Comparison of ENCODE assay signal across 9 cellular contexts in genomic region chr12:53071591-53072551, GRCh38. TPM values are rescaled to one million over a fixed set of nuclear protein-coding genes. Genes with fewer than 3 reads are reported as not detected.
DNase-seq lines count a peak whose midpoint lies in the region; ATAC-seq and TF ChIP-seq lines count a peak whose summit lies in the region.
"Had no signal": no experiment of that assay in that cellular context is flagged by ENCODE, and none has a peak within 500 bp of the region (broad histone marks: within the 10 kb centered on the region; RNA-seq: fewer than 3 reads in every experiment).

No MANE protein-coding gene starts in this region.

- no peak for ATAC-seq in HG03045 (IDR thresholded peaks at IDR 0.05; ENCODE audit: unreplicated experiment)

- H3K9me3 ChIP-seq in colonic mucosa: no peaks in the 10 kb centered on the region
- no peaks in the 10 kb centered on the region for H3K9me3 ChIP-seq in tibial artery

- peak overlapping the region; percentile 52 for H3K27ac ChIP-seq in colonic mucosa
- peak overlapping the region; percentile 93 to 99 for H3K27ac ChIP-seq in tibial artery

- TF ChIP-seq CTCF in colonic mucosa (IDR thresholded peaks at IDR 0.05) (no peak), tibial artery (IDR thresholded peaks at IDR 0.05) (no peak)

- H3K4me1 ChIP-seq in colonic mucosa (no peaks in the 10 kb centered on the region), tibial artery (peaks cover 15 to 93% (median 67%) of the 10 kb centered on the region in 4 donors)

- H3K27me3 ChIP-seq in colonic mucosa (no peaks in the 10 kb centered on the region), tibial artery (no peaks in the 10 kb centered on the region)

- H3K36me3 ChIP-seq in colonic mucosa: peaks cover 9% of the 10 kb centered on the region
- peaks cover 27 to 81% (median 39%) of the 10 kb centered on the region in 3 donors for H3K36me3 ChIP-seq in tibial artery

- no peak overlapping the region for H3K9ac ChIP-seq in colonic mucosa (ENCODE audit: low read depth in 2 of 2, low read length in 2 of 2)

- intact Hi-C loops in colonic mucosa (cut with DNase I) (no loop called here), tibial artery (cut with DNase I; ENCODE audit: low total_unique reads) (no loop called here)

- peak; percentile 12 for DNase-seq in NCI-H2029 (lab: John Stamatoyannopoulos, UW)
- no peak for DNase-seq in NCI-H2029 treated with DMSO at 0.1 percent for 48 hours (lab: John Stamatoyannopoulos, UW)
- DNase-seq in colonic mucosa: no peak
- DNase-seq in lung microvascular endothelial cell (ENCODE audit: low read depth in 2 of 2): peak; percentile 39 to 47
- DNase-seq in tibial artery: peak; percentile 89 to 91
- DNase-seq in DMS153 (lab: John Stamatoyannopoulos, UW): no peak
- no peak for DNase-seq in HuH-7.5 (ENCODE audit: low spot score)

- H3K4me3 ChIP-seq in colonic mucosa (no peak overlapping the region), tibial artery (peak overlapping the region in 1 of 2 donors; percentile 20)

RNA-seq across cellular contexts. Expression of gene SPRYD3, which starts 7.3 kb away (rescaled TPM):
- total RNA-seq in colonic mucosa (10 to 100 TPM; 32.5 to 35.0 TPM), lung microvascular endothelial cell (8.9 and 12.9 TPM in 2 replicates)

RNA-seq across cellular contexts. Expression of gene TNS2, which starts 22.0 kb away (rescaled TPM):
- total RNA-seq in colonic mucosa: 10 to 100 TPM; 26.0 to 27.1 TPM
- 15.9 and 18.3 TPM in 2 replicates for total RNA-seq in lung microvascular endothelial cell

RNA-seq across cellular contexts. Expression of gene IGFBP6, which starts 25.6 kb away (rescaled TPM):
- total RNA-seq in colonic mucosa: 10 to 100 TPM in 1 of 2 donors, 1 to 10 TPM in 1; 7.2 to 14.6 TPM
- total RNA-seq in lung microvascular endothelial cell: 2.2 and 16.6 TPM in 2 replicates
- total RNA-seq: T-helper 1 cell treated with Interleukin-12 subunit alpha and Interleukin-12 subunit beta and Interleukin-4 antibody, amounts not matched to agents 30 ng/mL and 1 ng/mL, for 36 hours had no signal

RNA-seq across cellular contexts. Expression of gene SOAT2, which starts 31.4 kb away (rescaled TPM):
- total RNA-seq in colonic mucosa: under 1 TPM in 1 of 2 donors, not detected in 1; 0.12 TPM
- not detected in 2 replicates for total RNA-seq in lung microvascular endothelial cell
- total RNA-seq: T-helper 1 cell treated with Interleukin-12 subunit alpha and Interleukin-12 subunit beta and Interleukin-4 antibody, amounts not matched to agents 30 ng/mL and 1 ng/mL, for 36 hours had no signal

Comparison
In these comparisons a context has a peak if more than half of its experiments do, and no peak if none do; other contexts are left out.
1. DNase-seq: peak in NCI-H2029 (single experiment), lung microvascular endothelial cell (2 of 2) and tibial artery (2 of 2); none in NCI-H2029 treated with DMSO at 0.1 percent for 48 hours (single experiment), colonic mucosa (single experiment), DMS153 (single experiment) and HuH-7.5 (single experiment).